ENCODE assay signal across 26 cellular contexts in genomic region chr2:175025946-175026345, GRCh38.
"Had no signal": no experiment of that assay in that cellular context is flagged by ENCODE, and none has a peak within 500 bp of the region (broad histone marks: within the 10 kb centered on the region; RNA-seq: fewer than 3 reads in every experiment).

No MANE protein-coding gene starts in this region.

- H3K27ac ChIP-seq: adrenal gland, body of pancreas, coronary artery, ovary, right lobe of liver, skin epidermis had no signal

- H3K4me3 ChIP-seq: adrenal gland, body of pancreas, coronary artery, ovary, right lobe of liver, skin epidermis, thoracic aorta had no signal

- H3K4me1 ChIP-seq: adrenal gland, body of pancreas had no signal

- H3K27me3 ChIP-seq: adrenal gland, body of pancreas, ovary, right lobe of liver had no signal

- DNase-seq: activated CD4-positive, alpha-beta memory T cell treated with anti-CD3 and anti-CD28 coated beads for 36 hours; activated CD4-positive, alpha-beta T cell treated with anti-CD3 and anti-CD28 coated beads, Interleukin-2, amount 10 ng/mL, durations not matched to agents 24 days and 14 days; activated CD4-positive, CD25-positive, alpha-beta regulatory T cell treated with anti-CD3 and anti-CD28 coated beads, Interleukin-2, amount 50 U/mL, for 72 hours; activated CD8-positive, alpha-beta memory T cell treated with anti-CD3 and anti-CD28 coated beads, Interleukin-2, amount 50 U/mL, for 4 hours; activated effector memory CD4-positive, alpha-beta T cell treated with anti-CD3 and anti-CD28 coated beads, Interleukin-2, amount 50 U/mL, for 16 hours; activated naive CD4-positive, alpha-beta T cell treated with anti-CD3 and anti-CD28 coated beads for 36 hours; activated naive CD8-positive, alpha-beta T cell treated with anti-CD3 and anti-CD28 coated beads for 36 hours; activated T-cell treated with anti-CD3 and anti-CD28 coated beads, Interleukin-2, amount 50 U/mL, for 1 hour; adrenal gland; aorta; body of pancreas; effector memory CD8-positive, alpha-beta T cell; head of caudate nucleus; hippocampal formation; left cardiac atrium; left ventricle myocardium superior; naive thymus-derived CD4-positive, alpha-beta T cell; ovary; right lobe of liver; stimulated activated CD4-positive, alpha-beta T cell treated with anti-CD3 and anti-CD28 coated beads, Interleukin-12 subunit alpha, Interleukin-12 subunit beta, amount 100 ng/mL, for 4 hours; stimulated activated CD4-positive, alpha-beta T cell treated with anti-CD3 and anti-CD28 coated beads, Interleukin-4, amount 100 ng/mL, for 1 hour; stimulated activated naive CD8-positive, alpha-beta T cell treated with anti-CD3 and anti-CD28 coated beads, Interleukin-15, Interleukin-2, amounts not matched to agents 100 U/mL and 50 U/mL, for 24 hours; trophoblast cell had no signal

- ATAC-seq: body of pancreas; effector memory CD8-positive, alpha-beta T cell; left cardiac atrium; left ventricle myocardium superior; naive thymus-derived CD4-positive, alpha-beta T cell; right lobe of liver; stimulated activated naive CD8-positive, alpha-beta T cell treated with anti-CD3 and anti-CD28 coated beads, Interleukin-15, Interleukin-2, amounts not matched to agents 100 U/mL and 50 U/mL, for 24 hours had no signal

- H3K36me3 ChIP-seq: adrenal gland, ovary, right lobe of liver, thoracic aorta had no signal

- H3K9me3 ChIP-seq: adrenal gland, body of pancreas, ovary, right lobe of liver, thoracic aorta had no signal
